Comparison of ENCODE assay signal across 8 cellular contexts in the genomic region with DNA sequence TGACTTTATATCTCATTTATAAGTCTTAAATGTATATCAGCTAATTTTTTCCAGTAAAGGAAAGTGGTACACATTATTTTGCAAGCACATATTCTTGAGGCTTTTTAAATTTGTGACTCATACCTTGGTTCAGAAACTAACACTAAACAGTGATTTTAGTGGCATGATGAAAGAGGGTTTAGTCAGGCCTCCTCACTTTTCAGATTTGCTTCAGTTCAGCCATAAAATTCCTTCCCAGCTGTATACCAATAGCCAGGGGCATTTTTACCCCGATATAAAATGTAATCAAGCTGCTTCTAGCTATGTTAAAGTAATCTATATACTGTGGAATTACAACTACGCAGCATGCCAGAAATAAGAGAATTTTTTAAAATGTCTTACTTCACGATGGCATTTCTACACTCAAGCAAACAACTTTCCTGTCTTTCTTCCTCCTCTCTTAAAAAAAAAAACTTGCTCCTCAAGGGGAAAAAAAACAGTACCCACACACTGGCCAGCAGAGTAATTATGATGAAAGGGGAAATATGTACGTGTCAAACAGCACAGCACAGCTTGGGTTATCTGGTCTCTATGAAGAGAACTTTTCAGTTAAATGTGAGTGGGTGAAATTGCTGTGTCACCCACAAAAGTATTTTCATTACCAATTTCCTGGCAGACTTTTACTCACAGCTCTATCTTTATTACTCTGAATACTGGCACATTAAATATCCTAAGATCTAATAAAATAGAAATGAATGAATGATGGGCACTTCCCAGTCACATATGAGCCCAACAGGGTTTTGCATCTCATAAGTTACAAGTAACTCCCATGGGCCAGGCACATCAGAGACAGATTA.
DNase-seq lines count a peak whose midpoint lies in the region; ATAC-seq and TF ChIP-seq lines count a peak whose summit lies in the region.

No MANE protein-coding gene starts in this region.

- no peak overlapping the region for H3K4me3 Mint-ChIP-seq in glutamatergic neuron (ENCODE audit: unreplicated experiment)
- H3K4me3 Mint-ChIP-seq in stimulated activated naive B cell treated with anti-CD40 and anti-IgM and Interleukin-4, amounts not matched to agents 10 μg/mL and 1 μg/mL and 100 μg/mL, for 72 hours: no peak overlapping the region

- ATAC-seq in GM21515 (IDR thresholded peaks at IDR 0.05; ENCODE audit: unreplicated experiment): peak; percentile 57
- ATAC-seq in stimulated activated naive B cell treated with anti-CD40 and anti-IgM and Interleukin-4, amounts not matched to agents 10 μg/mL and 1 μg/mL and 100 μg/mL, for 72 hours (replicated peaks): no peak

- H3K9me3 Mint-ChIP-seq in glutamatergic neuron (ENCODE audit: unreplicated experiment): no peaks in the 10 kb centered on the region
- H3K9me3 Mint-ChIP-seq in stimulated activated naive B cell treated with anti-CD40 and anti-IgM and Interleukin-4, amounts not matched to agents 10 μg/mL and 1 μg/mL and 100 μg/mL, for 72 hours: no peaks in the 10 kb centered on the region

- H3K27ac Mint-ChIP-seq in glutamatergic neuron (ENCODE audit: unreplicated experiment): no peak overlapping the region
- H3K27ac Mint-ChIP-seq in stimulated activated naive B cell treated with anti-CD40 and anti-IgM and Interleukin-4, amounts not matched to agents 10 μg/mL and 1 μg/mL and 100 μg/mL, for 72 hours: no peak overlapping the region

- H3K4me1 Mint-ChIP-seq in glutamatergic neuron (ENCODE audit: low read depth, unreplicated experiment): no peaks in the 10 kb centered on the region
- H3K4me1 Mint-ChIP-seq in stimulated activated naive B cell treated with anti-CD40 and anti-IgM and Interleukin-4, amounts not matched to agents 10 μg/mL and 1 μg/mL and 100 μg/mL, for 72 hours: no peaks in the 10 kb centered on the region

- peak; percentile 48 for DNase-seq in AG20443 (ENCODE audit: low spot score)
- DNase-seq in MV-4-11 (lab: John Stamatoyannopoulos, UW): peak; percentile 52
- DNase-seq in fibroblast of mammary gland (ENCODE audit: low read depth): peak; percentile 93
- DNase-seq in DMS53 treated with DMSO at 0.1 percent for 48 hours (lab: John Stamatoyannopoulos, UW; ENCODE audit: unreplicated experiment): no peak
- no peak for DNase-seq in NCI-H187 (lab: John Stamatoyannopoulos, UW)
- no peak for DNase-seq in glutamatergic neuron
- DNase-seq in stimulated activated naive B cell treated with anti-CD40 and anti-IgM and Interleukin-4, amounts not matched to agents 10 μg/mL and 1 μg/mL and 100 μg/mL, for 72 hours: no peak

- H3K4me3 ChIP-seq in fibroblast of mammary gland (ENCODE audit: control insufficient read depth, low read depth, low read length): no peak overlapping the region

- no peak for TF ChIP-seq CTCF in fibroblast of mammary gland (conservative IDR thresholded peaks at IDR 0.05; ENCODE audit: control insufficient read depth, insufficient read depth, low read depth, low read length)
- TF ChIP-seq CTCF in glutamatergic neuron (IDR thresholded peaks at IDR 0.05; ENCODE audit: partially characterized antibody, unreplicated experiment): no peak

- H3K36me3 Mint-ChIP-seq in glutamatergic neuron (ENCODE audit: unreplicated experiment): no peaks in the 10 kb centered on the region
- no peaks in the 10 kb centered on the region for H3K36me3 Mint-ChIP-seq in stimulated activated naive B cell treated with anti-CD40 and anti-IgM and Interleukin-4, amounts not matched to agents 10 μg/mL and 1 μg/mL and 100 μg/mL, for 72 hours

- H3K27me3 Mint-ChIP-seq in glutamatergic neuron (ENCODE audit: unreplicated experiment): no peaks in the 10 kb centered on the region
- H3K27me3 Mint-ChIP-seq in stimulated activated naive B cell treated with anti-CD40 and anti-IgM and Interleukin-4, amounts not matched to agents 10 μg/mL and 1 μg/mL and 100 μg/mL, for 72 hours: no peaks in the 10 kb centered on the region

Comparison
In these comparisons a context has a peak if more than half of its experiments do, and no peak if none do; other contexts are left out.
1. DNase-seq: peak in AG20443 (single experiment), MV-4-11 (single experiment) and fibroblast of mammary gland (single experiment); none in DMS53 treated with DMSO at 0.1 percent for 48 hours (single experiment), NCI-H187 (0 of 2), glutamatergic neuron (single experiment) and stimulated activated naive B cell treated with anti-CD40 and anti-IgM and Interleukin-4, amounts not matched to agents 10 μg/mL and 1 μg/mL and 100 μg/mL, for 72 hours (single experiment).